ENCODE assay signal across 13 cellular contexts in genomic region chr12:19971396-19971802, GRCh38.
A peak's percentile ranks its signal among the peaks of the same experiment; 100 is the strongest.
DNase-seq lines count a peak whose midpoint lies in the region; ATAC-seq and TF ChIP-seq lines count a peak whose summit lies in the region.
"Had no signal": no experiment of that assay in that cellular context is flagged by ENCODE, and none has a peak within 500 bp of the region (broad histone marks: within the 10 kb centered on the region; RNA-seq: fewer than 3 reads in every experiment).

No MANE protein-coding gene starts in this region.

- 0 out of 2 replicates have a peak overlapping the region, but pooled peaks have one; percentile 15 for H3K9ac ChIP-seq in HUES48 (ENCODE audit: low read depth, low read length)

- no peak overlapping the region for H3K4me3 Mint-ChIP-seq in activated T-cell treated with anti-CD3 and anti-CD28 coated beads, Interleukin-2, amount 50 U/mL, for 4 hours
- H3K4me3 Mint-ChIP-seq: activated B cell treated with CpG ODN at 0.5 μM for 24 hours, IgD-negative memory B cell had no signal

- peak; percentile 91 for DNase-seq in astrocyte of the spinal cord (ENCODE audit: low read depth, low spot score)
- DNase-seq in iris pigment epithelial cell (ENCODE audit: low read depth): peak; percentile 73
- peak; percentile 33 for DNase-seq in retina
- no peak for DNase-seq in foreskin fibroblast
- no peak for DNase-seq in activated T-cell treated with anti-CD3 and anti-CD28 coated beads, Interleukin-2, amount 50 U/mL, for 4 hours
- DNase-seq in activated CD8-positive, alpha-beta memory T cell treated with anti-CD3 and anti-CD28 coated beads for 24 hours: no peak
- no peak for DNase-seq in NCI-H187 (lab: John Stamatoyannopoulos, UW)
- DNase-seq: activated B cell treated with CpG ODN at 0.5 μM for 24 hours, dermis blood vessel endothelial cell had no signal

- peaks cover 5% of the 10 kb centered on the region for H3K9me3 Mint-ChIP-seq in activated T-cell treated with anti-CD3 and anti-CD28 coated beads, Interleukin-2, amount 50 U/mL, for 4 hours

- H3K27me3 Mint-ChIP-seq in activated T-cell treated with anti-CD3 and anti-CD28 coated beads, Interleukin-2, amount 50 U/mL, for 4 hours (ENCODE audit: low read depth): no peaks in the 10 kb centered on the region
- H3K27me3 Mint-ChIP-seq: activated B cell treated with CpG ODN at 0.5 μM for 24 hours, IgD-negative memory B cell had no signal

- no peaks in the 10 kb centered on the region for H3K36me3 Mint-ChIP-seq in activated T-cell treated with anti-CD3 and anti-CD28 coated beads, Interleukin-2, amount 50 U/mL, for 4 hours (ENCODE audit: insufficient read depth)
- H3K36me3 Mint-ChIP-seq: IgD-negative memory B cell had no signal

- H3K36me3 ChIP-seq in HUES48 (ENCODE audit: control insufficient read depth, insufficient read depth, low read length): no peaks in the 10 kb centered on the region
- H3K36me3 ChIP-seq: suprapubic skin had no signal

- peak overlapping the region; percentile 69 for H3K27ac ChIP-seq in HUES48 (ENCODE audit: low read depth, low read length)
- H3K27ac ChIP-seq: RWPE1, suprapubic skin had no signal

- no peaks in the 10 kb centered on the region for H3K4me1 Mint-ChIP-seq in activated T-cell treated with anti-CD3 and anti-CD28 coated beads, Interleukin-2, amount 50 U/mL, for 4 hours (ENCODE audit: low read depth)
- H3K4me1 Mint-ChIP-seq: activated B cell treated with CpG ODN at 0.5 μM for 24 hours, IgD-negative memory B cell had no signal

- no peak overlapping the region for H3K4me3 ChIP-seq in HUES48 (ENCODE audit: low read depth, low read length)
- no peak overlapping the region for H3K4me3 ChIP-seq in astrocyte of the spinal cord (ENCODE audit: low read depth, low read length)
- H3K4me3 ChIP-seq in foreskin fibroblast (ENCODE audit: low read depth in 1 of 2, low read length in 2 of 2): no peak overlapping the region
- H3K4me3 ChIP-seq: suprapubic skin had no signal

- peaks cover 18% of the 10 kb centered on the region for H3K4me1 ChIP-seq in HUES48 (ENCODE audit: control insufficient read depth, insufficient read depth, low read length)

- in situ Hi-C loops in astrocyte of the spinal cord (cut with HindIII; ENCODE audit: low sequenced_read_pairs): no loop called here

- TF ChIP-seq CTCF in astrocyte of the spinal cord (IDR thresholded peaks at IDR 0.05; ENCODE audit: low read depth, low read length): peak; percentile 2
- TF ChIP-seq CTCF in foreskin fibroblast (IDR thresholded peaks at IDR 0.05; ENCODE audit: low read depth, low read length): no peak

- no peaks in the 10 kb centered on the region for H3K9me3 ChIP-seq in HUES48 (ENCODE audit: control insufficient read depth, insufficient read depth, low read length)
- H3K9me3 ChIP-seq: suprapubic skin had no signal

- ATAC-seq in activated T-cell treated with anti-CD3 and anti-CD28 coated beads, Interleukin-2, amount 50 U/mL, for 4 hours: no peak

- no peaks in the 10 kb centered on the region for H3K27me3 ChIP-seq in HUES48 (ENCODE audit: control insufficient read depth, insufficient read depth, low read length)
- H3K27me3 ChIP-seq: suprapubic skin had no signal

Comparison
In these comparisons a context has a peak if more than half of its experiments do, and no peak if none do; other contexts are left out.
1. DNase-seq: peak in astrocyte of the spinal cord (single experiment), iris pigment epithelial cell (single experiment) and retina (single experiment); none in foreskin fibroblast (0 of 2), activated T-cell treated with anti-CD3 and anti-CD28 coated beads, Interleukin-2, amount 50 U/mL, for 4 hours (single experiment), activated CD8-positive, alpha-beta memory T cell treated with anti-CD3 and anti-CD28 coated beads for 24 hours (single experiment) and NCI-H187 (0 of 2).